Comparison of ENCODE assay signal across 25 cellular contexts in the genomic region with DNA sequence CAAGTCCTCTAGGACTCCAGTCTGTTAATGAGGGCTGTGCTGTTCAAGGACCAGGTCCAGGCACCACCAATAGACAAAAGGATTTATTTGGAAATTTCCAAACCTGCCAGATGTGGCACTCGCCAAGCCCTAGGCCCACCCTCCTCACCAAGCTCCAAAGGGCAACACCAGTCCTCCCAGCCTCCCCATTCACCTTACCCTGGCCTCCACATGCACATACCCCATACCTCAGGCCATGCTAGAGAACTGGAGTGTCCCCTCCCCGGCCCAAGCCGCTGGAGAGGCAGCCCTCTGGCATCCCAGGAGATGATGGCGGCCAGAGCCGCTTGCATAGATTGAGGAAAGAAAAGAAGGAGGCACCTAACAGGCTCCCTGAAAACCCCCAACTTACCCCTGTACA. TPM values are rescaled to one million over a fixed set of nuclear protein-coding genes. Genes with fewer than 3 reads are reported as not detected.
A peak's percentile ranks its signal among the peaks of the same experiment; 100 is the strongest.
DNase-seq lines count a peak whose midpoint lies in the region; ATAC-seq and TF ChIP-seq lines count a peak whose summit lies in the region.
"Had no signal": no experiment of that assay in that cellular context is flagged by ENCODE, and none has a peak within 500 bp of the region (broad histone marks: within the 10 kb centered on the region; RNA-seq: fewer than 3 reads in every experiment).

No MANE protein-coding gene starts in this region.

- no peaks in the 10 kb centered on the region for H3K9me3 Mint-ChIP-seq in CD4-positive, alpha-beta T cell
- no peaks in the 10 kb centered on the region for H3K9me3 Mint-ChIP-seq in activated CD4-positive, alpha-beta memory T cell treated with anti-CD3 and anti-CD28 coated beads for 36 hours
- H3K9me3 Mint-ChIP-seq in effector memory CD8-positive, alpha-beta T cell = no peaks in the 10 kb centered on the region
- H3K9me3 Mint-ChIP-seq: dendritic cell treated with granulocyte-macrophage colony-stimulating factor and Interleukin-4, amounts not matched to agents 40 ng/mL and 50 ng/mL, for 4 days; memory B cell; nephron had no signal

- no peak for DNase-seq in CD4-positive, alpha-beta T cell
- DNase-seq in activated CD4-positive, alpha-beta memory T cell treated with anti-CD3 and anti-CD28 coated beads for 36 hours = no peak
- DNase-seq in effector memory CD8-positive, alpha-beta T cell = no peak
- DNase-seq in BE2C (no peak), colonic mucosa (no peak)
- DNase-seq: activated CD4-positive, alpha-beta T cell treated with anti-CD3 and anti-CD28 coated beads, Interleukin-2, amount 50 U/mL, for 48 hours; activated effector memory CD4-positive, alpha-beta T cell treated with Interleukin-2 at 50 U/mL for 16 hours; foreskin melanocyte; kidney glomerular epithelial cell; NCI-H1105 treated with DMSO at 0.1 percent for 48 hours; NCI-H524; stimulated activated CD4-positive, alpha-beta T cell treated with anti-CD3 and anti-CD28 coated beads, Interleukin-2, amount 100 ng/mL, for 48 hours; SW 1271; upper lobe of right lung had no signal

- H3K4me1 ChIP-seq in BLaER1 = peaks cover 82% of the 10 kb centered on the region
- peaks cover 7% of the 10 kb centered on the region for H3K4me1 ChIP-seq in BE2C
- H3K4me1 ChIP-seq in gastroesophageal sphincter = peaks cover 0 to 69% (median 17%) of the 10 kb centered on the region in 3 donors
- peaks cover 11% of the 10 kb centered on the region for H3K4me1 ChIP-seq in colonic mucosa

- peak overlapping the region; percentile 80; the same call in 1 of the 2 replicates for H3K27ac ChIP-seq in BLaER1
- peak overlapping the region; percentile 2 for H3K27ac ChIP-seq in CD4-positive, alpha-beta T cell (ENCODE audit: low read depth, low read length)
- no peak overlapping the region for H3K27ac ChIP-seq in gastroesophageal sphincter
- H3K27ac ChIP-seq in colonic mucosa = no peak overlapping the region
- H3K27ac ChIP-seq: epithelial cell of prostate, prostate gland, upper lobe of right lung had no signal

- no peak for TF ChIP-seq POLR2A in gastroesophageal sphincter (IDR thresholded peaks at IDR 0.05)

- no peak for ATAC-seq in CD4-positive, alpha-beta T cell (ENCODE audit: poor library complexity)
- ATAC-seq in effector memory CD8-positive, alpha-beta T cell (replicated peaks) = no peak
- ATAC-seq in gastroesophageal sphincter = no peak
- ATAC-seq: upper lobe of right lung had no signal

- H3K9me3 ChIP-seq in BLaER1 (no peaks in the 10 kb centered on the region), BE2C (no peaks in the 10 kb centered on the region), gastroesophageal sphincter (no peaks in the 10 kb centered on the region), colonic mucosa (no peaks in the 10 kb centered on the region)
- no peaks in the 10 kb centered on the region for H3K9me3 ChIP-seq in CD4-positive, alpha-beta T cell (ENCODE audit: control insufficient read depth, low read length)
- H3K9me3 ChIP-seq: prostate gland, upper lobe of right lung had no signal

- H3K27ac Mint-ChIP-seq in CD4-positive, alpha-beta T cell = peak overlapping the region; percentile 69
- peak overlapping the region; percentile 83 for H3K27ac Mint-ChIP-seq in activated CD4-positive, alpha-beta memory T cell treated with anti-CD3 and anti-CD28 coated beads for 36 hours
- peak overlapping the region; percentile 66 to 72 for H3K27ac Mint-ChIP-seq in effector memory CD8-positive, alpha-beta T cell
- H3K27ac Mint-ChIP-seq: dendritic cell treated with granulocyte-macrophage colony-stimulating factor and Interleukin-4, amounts not matched to agents 40 ng/mL and 50 ng/mL, for 4 days; memory B cell; nephron had no signal

- H3K36me3 ChIP-seq in BLaER1 (peaks cover 86% of the 10 kb centered on the region), BE2C (peaks cover 84% of the 10 kb centered on the region), gastroesophageal sphincter (peaks cover 0 to 81% of the 10 kb centered on the region in 2 donors), colonic mucosa (peaks cover 36% of the 10 kb centered on the region)

- H3K4me2 ChIP-seq in BLaER1 = peak overlapping the region; percentile 74

- POLR2A ChIA-PET in CD4-positive, alpha-beta T cell (lab: Charles Lee) = interaction anchor here (0.7 to 7.3 kb wide), 5 partner anchors 9 to 90 kb away, joined by 3 to 86 read pairs (median 4); a partner anchor contains a TSS
- POLR2A ChIA-PET in activated CD4-positive, alpha-beta memory T cell treated with anti-CD3 and anti-CD28 coated beads for 36 hours (lab: Charles Lee) = interaction anchor here (4.5 kb wide), 1 partner anchor 9 kb away, joined by 29 read pairs; a partner anchor contains a TSS

- H3K36me3 Mint-ChIP-seq in CD4-positive, alpha-beta T cell (ENCODE audit: low read depth) = peaks cover 99% of the 10 kb centered on the region
- peaks cover 59% of the 10 kb centered on the region for H3K36me3 Mint-ChIP-seq in activated CD4-positive, alpha-beta memory T cell treated with anti-CD3 and anti-CD28 coated beads for 36 hours
- peaks cover 85% of the 10 kb centered on the region for H3K36me3 Mint-ChIP-seq in effector memory CD8-positive, alpha-beta T cell (ENCODE audit: insufficient read depth)

- H3K27me3 Mint-ChIP-seq in CD4-positive, alpha-beta T cell = no peaks in the 10 kb centered on the region
- H3K27me3 Mint-ChIP-seq in activated CD4-positive, alpha-beta memory T cell treated with anti-CD3 and anti-CD28 coated beads for 36 hours = no peaks in the 10 kb centered on the region
- H3K27me3 Mint-ChIP-seq in effector memory CD8-positive, alpha-beta T cell = no peaks in the 10 kb centered on the region
- H3K27me3 Mint-ChIP-seq: dendritic cell treated with granulocyte-macrophage colony-stimulating factor and Interleukin-4, amounts not matched to agents 40 ng/mL and 50 ng/mL, for 4 days; memory B cell had no signal

- TF ChIP-seq CTCF in CD4-positive, alpha-beta T cell (IDR thresholded peaks at IDR 0.05) = no peak
- TF ChIP-seq CTCF in BE2C (IDR thresholded peaks at IDR 0.05; ENCODE audit: low read depth, low read length) (no peak), gastroesophageal sphincter (IDR thresholded peaks at IDR 0.05) (no peak), colonic mucosa (IDR thresholded peaks at IDR 0.05) (no peak)

- CTCF ChIA-PET in CD4-positive, alpha-beta T cell (lab: Charles Lee) = interaction anchor here (1.7 kb wide), 1 partner anchor 17 kb away, joined by 11 read pairs; no protein-coding TSS in a partner anchor
- CTCF ChIA-PET in activated CD4-positive, alpha-beta memory T cell treated with anti-CD3 and anti-CD28 coated beads for 36 hours (lab: Charles Lee) = interaction anchor here (1.0 kb wide), 1 partner anchor 8 kb away, joined by 4 read pairs; no protein-coding TSS in a partner anchor

- no peaks in the 10 kb centered on the region for H3K27me3 ChIP-seq in BLaER1
- H3K27me3 ChIP-seq in CD4-positive, alpha-beta T cell (ENCODE audit: control insufficient read depth, insufficient read depth, low read length) = no peaks in the 10 kb centered on the region
- no peaks in the 10 kb centered on the region for H3K27me3 ChIP-seq in BE2C
- no peaks in the 10 kb centered on the region for H3K27me3 ChIP-seq in gastroesophageal sphincter
- no peaks in the 10 kb centered on the region for H3K27me3 ChIP-seq in colonic mucosa
- H3K27me3 ChIP-seq: upper lobe of right lung had no signal

- H3K4me3 ChIP-seq in BLaER1 (no peak overlapping the region), BE2C (ENCODE audit: low read depth, low read length) (no peak overlapping the region), gastroesophageal sphincter (no peak overlapping the region), colonic mucosa (no peak overlapping the region)
- H3K4me3 ChIP-seq: prostate gland, skin epidermis, upper lobe of right lung had no signal

- peaks cover 71% of the 10 kb centered on the region for H3K4me1 Mint-ChIP-seq in CD4-positive, alpha-beta T cell (ENCODE audit: low read depth)
- peaks cover 51% of the 10 kb centered on the region for H3K4me1 Mint-ChIP-seq in activated CD4-positive, alpha-beta memory T cell treated with anti-CD3 and anti-CD28 coated beads for 36 hours (ENCODE audit: low read depth)
- H3K4me1 Mint-ChIP-seq in effector memory CD8-positive, alpha-beta T cell (ENCODE audit: low read depth in 2 of 2) = peaks cover 47 to 53% of the 10 kb centered on the region in 2 donors

- TF ChIP-seq EP300 in gastroesophageal sphincter (IDR thresholded peaks at IDR 0.05) = no peak

- H3K4me3 Mint-ChIP-seq in CD4-positive, alpha-beta T cell = peak overlapping the region; percentile 62
- no peak overlapping the region for H3K4me3 Mint-ChIP-seq in activated CD4-positive, alpha-beta memory T cell treated with anti-CD3 and anti-CD28 coated beads for 36 hours
- peak overlapping the region in 1 of 2 donors; percentile 1 for H3K4me3 Mint-ChIP-seq in effector memory CD8-positive, alpha-beta T cell
- H3K4me3 Mint-ChIP-seq: dendritic cell treated with granulocyte-macrophage colony-stimulating factor and Interleukin-4, amounts not matched to agents 40 ng/mL and 50 ng/mL, for 4 days; memory B cell; nephron had no signal

- H4K20me1 ChIP-seq in BLaER1 = peaks cover 66% of the 10 kb centered on the region

- H3K9ac ChIP-seq in BLaER1 (0 out of 2 replicates have a peak overlapping the region, but pooled peaks have one; percentile 35), colonic mucosa (ENCODE audit: low read depth in 2 of 2, low read length in 2 of 2) (no peak overlapping the region)

- intact Hi-C loops in CD4-positive, alpha-beta T cell (cut with DNase I, micrococcal nuclease) = loop anchor here in 1 of 2 experiments (10.0 kb wide), 1 partner anchor 407 kb away; no protein-coding TSS in a partner anchor
- intact Hi-C loops in activated CD4-positive, alpha-beta memory T cell treated with anti-CD3 and anti-CD28 coated beads for 36 hours (cut with micrococcal nuclease) = no loop called here
- intact Hi-C loops in colonic mucosa (cut with DNase I) = loop anchor here (10.0 kb wide), 1 partner anchor 207 kb away; a partner anchor contains a TSS

- no CpG with 5 or more reads among the region's 5 CpGs for WGBS in gastroesophageal sphincter (ENCODE audit: low coverage in 1 of 2), 2 donors

RNA-seq across cellular contexts. Expression of a gene that starts 4.6 kb away (rescaled TPM):
- 10 to 100 TPM; 47.6 to 51.1 TPM for total RNA-seq in CD4-positive, alpha-beta T cell
- 10 to 100 TPM; 41.5 to 42.8 TPM for total RNA-seq in activated CD4-positive, alpha-beta memory T cell treated with anti-CD3 and anti-CD28 coated beads for 36 hours
- polyA plus RNA-seq in BE2C (2012; ENCODE audit: insufficient read depth, insufficient read length, low read depth) = 85.5 TPM
- total RNA-seq in gastroesophageal sphincter (10 to 100 TPM; 36.3 to 53.2 (median 51.7) TPM), colonic mucosa (10 to 100 TPM; 25.4 to 44.6 TPM)

RNA-seq across cellular contexts. Expression of a gene that starts 4.8 kb away (rescaled TPM):
- total RNA-seq in CD4-positive, alpha-beta T cell = 10 to 100 TPM; 83.1 to 84.6 TPM
- 100 to 1,000 TPM; 165 to 171 TPM for total RNA-seq in activated CD4-positive, alpha-beta memory T cell treated with anti-CD3 and anti-CD28 coated beads for 36 hours
- 478 TPM for polyA plus RNA-seq in BE2C (2012; ENCODE audit: insufficient read depth, insufficient read length, low read depth)
- total RNA-seq in gastroesophageal sphincter (100 to 1,000 TPM in 2 of 4 donors, 10 to 100 TPM in 2; 79.5 to 110 (median 95.7) TPM), colonic mucosa (100 to 1,000 TPM in 1 of 2 donors, 10 to 100 TPM in 1; 86.1 to 138 TPM)

RNA-seq across cellular contexts. Expression of a gene that starts 10.5 kb away (rescaled TPM):
- total RNA-seq in CD4-positive, alpha-beta T cell = 100 to 1,000 TPM; 102 to 111 TPM
- 100 to 1,000 TPM; 109 to 111 TPM for total RNA-seq in activated CD4-positive, alpha-beta memory T cell treated with anti-CD3 and anti-CD28 coated beads for 36 hours
- 96.0 TPM for polyA plus RNA-seq in BE2C (2012; ENCODE audit: insufficient read depth, insufficient read length, low read depth)
- total RNA-seq in gastroesophageal sphincter = 100 to 1,000 TPM; 103 to 160 (median 141) TPM
- 100 to 1,000 TPM in 1 of 2 donors, 10 to 100 TPM in 1; 77.2 to 124 TPM for total RNA-seq in colonic mucosa

RNA-seq across cellular contexts. Expression of a gene that starts 41.5 kb away (rescaled TPM):
- total RNA-seq in CD4-positive, alpha-beta T cell = not detected
- not detected for total RNA-seq in activated CD4-positive, alpha-beta memory T cell treated with anti-CD3 and anti-CD28 coated beads for 36 hours
- polyA plus RNA-seq in BE2C (2012; ENCODE audit: insufficient read depth, insufficient read length, low read depth) = not detected
- total RNA-seq in gastroesophageal sphincter = under 1 TPM in 1 of 4 donors, not detected in 3; 0.23 TPM
- not detected for total RNA-seq in colonic mucosa
- total RNA-seq: G401, HT1080, prostate gland, upper lobe of right lung had no signal
- polyA plus RNA-seq: H1 had no signal

RNA-seq across cellular contexts. Expression of a gene that starts 49.7 kb away (rescaled TPM):
- not detected for total RNA-seq in CD4-positive, alpha-beta T cell
- not detected for total RNA-seq in activated CD4-positive, alpha-beta memory T cell treated with anti-CD3 and anti-CD28 coated beads for 36 hours
- not detected for polyA plus RNA-seq in BE2C (2012; ENCODE audit: insufficient read depth, insufficient read length, low read depth)
- total RNA-seq in gastroesophageal sphincter (not detected), colonic mucosa (not detected)
- total RNA-seq: G401, HT1080, prostate gland, upper lobe of right lung had no signal

Comparison
In these comparisons a context has a peak if more than half of its experiments do, and no peak if none do; other contexts are left out.
1. H3K27ac ChIP-seq: peak in BLaER1 (single experiment) and CD4-positive, alpha-beta T cell (single experiment); none in gastroesophageal sphincter (0 of 4) and colonic mucosa (single experiment).
2. Peak in every context shown above with its lines, with median percentiles within 50 percentile points of each other: H3K27ac Mint-ChIP-seq.